Comparison of ENCODE assay signal across 8 cellular contexts in the genomic region with DNA sequence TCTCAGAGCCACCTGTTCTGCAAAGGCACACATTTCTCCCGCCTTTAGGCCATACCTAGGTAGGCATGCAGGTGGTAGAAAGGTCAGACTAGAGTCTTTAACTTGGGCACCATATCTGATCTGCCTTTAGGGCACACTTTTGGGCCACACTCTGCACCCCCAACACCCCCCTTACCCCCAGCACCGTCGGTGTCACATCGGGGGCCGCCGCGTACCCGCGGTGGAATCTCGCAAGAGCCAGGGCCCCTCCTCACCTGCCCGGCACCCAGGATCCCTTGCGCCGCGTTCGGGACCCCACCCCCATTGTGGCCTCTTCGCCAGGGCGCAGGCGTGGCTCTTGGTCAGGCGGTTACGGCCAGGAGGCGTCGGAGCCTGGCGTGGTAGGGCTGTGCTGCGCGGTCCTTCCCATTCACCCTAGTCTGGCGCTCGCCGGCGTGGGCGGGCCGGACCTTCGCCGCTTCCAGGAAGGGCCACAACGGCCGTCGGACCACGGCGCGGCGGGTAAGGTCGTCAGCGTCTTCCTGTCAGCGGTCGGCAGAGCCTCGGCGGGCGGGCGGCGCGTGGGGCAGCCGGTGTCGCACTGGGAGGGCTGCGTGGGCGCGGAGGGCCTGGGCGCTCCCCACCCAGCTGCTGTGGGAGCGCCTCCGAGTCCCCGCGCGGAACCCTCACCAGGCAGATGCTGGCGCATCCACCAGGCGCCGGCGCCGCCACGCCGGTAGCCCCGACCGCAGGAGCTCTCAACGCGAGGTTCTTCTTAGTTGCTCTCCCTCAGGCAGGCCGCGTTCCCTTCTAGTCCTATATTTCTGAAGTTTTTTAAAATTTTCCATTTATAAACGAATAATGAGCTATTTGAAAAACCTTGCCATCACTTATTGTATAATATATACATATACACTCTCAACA. TPM values are rescaled to one million over a fixed set of nuclear protein-coding genes. Genes with fewer than 3 reads are reported as not detected.
DNase-seq lines count a peak whose midpoint lies in the region; TF ChIP-seq lines count a peak whose summit lies in the region.

A gene (plus strand): TSS at position 341 of the 903 bp plus-strand sequence. CDS start 23,028 bp downstream, outside the sequence.

- H3K36me3 Mint-ChIP-seq in immature natural killer cell: peaks cover 5 to 14% (median 8%) of the 10 kb centered on the region in 3 donors

- H3K4me1 ChIP-seq in Peyer's patch: no peaks in the 10 kb centered on the region
- no peaks in the 10 kb centered on the region for H3K4me1 ChIP-seq in breast epithelium

- DNase-seq in ACHN (peak; percentile 92), HuH-7 (ENCODE audit: low spot score) (peak; percentile 91), Peyer's patch (peak in 2 of 3 donors; percentile 65 to 68), breast epithelium (ENCODE audit: low spot score in 2 of 2) (peak; percentile 49 to 80), immature natural killer cell (peak; percentile 26 to 38 (median 37)), cortex of kidney (lab: John Stamatoyannopoulos, UW) (no peak)

- TF ChIP-seq POLR2A in Peyer's patch (IDR thresholded peaks at IDR 0.05) (no peak), breast epithelium (IDR thresholded peaks at IDR 0.05) (peak; percentile 19)

- H3K27me3 Mint-ChIP-seq in immature natural killer cell (ENCODE audit: low read depth in 3 of 3): peaks cover 6 to 26% (median 12%) of the 10 kb centered on the region in 3 donors

- H3K27me3 ChIP-seq in Peyer's patch (no peaks in the 10 kb centered on the region), breast epithelium (no peaks in the 10 kb centered on the region)

- H3K36me3 ChIP-seq in Peyer's patch (no peaks in the 10 kb centered on the region), breast epithelium (no peaks in the 10 kb centered on the region)

- intact Hi-C loops in breast epithelium (cut with DNase I; ENCODE audit: low total_unique reads): no loop called here

- H3K4me3 Mint-ChIP-seq in immature natural killer cell: peak within 1 kb of the TSS; percentile 61 to 81 (median 71)

- no peak within 1 kb of the TSS for H3K27ac ChIP-seq in Peyer's patch
- peak within 1 kb of the TSS; percentile 76 to 87 for H3K27ac ChIP-seq in breast epithelium
- peak within 1 kb of the TSS in 13 of 21 experiments; percentile 1 to 71 (median 47) for H3K27ac ChIP-seq in skin epidermis

- peaks cover 0 to 4% of the 10 kb centered on the region in 2 donors for H3K4me1 Mint-ChIP-seq in immature natural killer cell

- H3K27ac Mint-ChIP-seq in immature natural killer cell: no peak within 1 kb of the TSS

- H3K9me3 ChIP-seq in Peyer's patch: peaks cover 0 to 8% (median 0%) of the 10 kb centered on the region in 4 donors
- peaks cover 4 to 23% of the 10 kb centered on the region in 2 donors for H3K9me3 ChIP-seq in breast epithelium

- peaks cover 14 to 32% (median 25%) of the 10 kb centered on the region in 6 donors for H3K9me3 Mint-ChIP-seq in immature natural killer cell

- H3K4me3 ChIP-seq in GM12875 (ENCODE audit: low read depth, low read length): peak within 1 kb of the TSS; percentile 15
- peak within 1 kb of the TSS; percentile 27 to 62 (median 46) for H3K4me3 ChIP-seq in Peyer's patch
- H3K4me3 ChIP-seq in breast epithelium: peak within 1 kb of the TSS; percentile 51 to 71 (median 68)
- H3K4me3 ChIP-seq in skin epidermis: peak within 1 kb of the TSS; percentile 35 to 55 (median 47)

- in situ Hi-C loops in ACHN (cut with HindIII; ENCODE audit: low pct_ligation_motif_present, low pct_unique_long_range_greater_than_20kb, low sequenced_read_pairs): no loop called here

- TF ChIP-seq CTCF in GM12875 (IDR thresholded peaks at IDR 0.05; ENCODE audit: borderline replicate concordance, insufficient read depth, low read depth, low read length) (no peak), Peyer's patch (IDR thresholded peaks at IDR 0.05) (no peak), breast epithelium (IDR thresholded peaks at IDR 0.05) (no peak)

RNA-seq across cellular contexts. Expression of the gene that starts here (rescaled TPM):
- total RNA-seq in Peyer's patch (10 to 100 TPM in 1 of 4 donors, 1 to 10 TPM in 3; 6.5 to 11.0 (median 7.4) TPM), breast epithelium (10 to 100 TPM in 2 of 3 donors, 1 to 10 TPM in 1; 6.1 to 38.6 (median 23.9) TPM)
- polyA plus RNA-seq in immature natural killer cell: 1 to 10 TPM in 2 of 3 donors, under 1 TPM in 1; 0.14 to 2.3 (median 1.4) TPM

Comparison
In these comparisons a context has a peak if more than half of its experiments do, and no peak if none do; other contexts are left out.
1. H3K4me3 ChIP-seq: peak in every context shown above with its lines; median percentile 68 in breast epithelium; 47 in skin epidermis; 46 in Peyer's patch; 15 in GM12875.
2. H3K27ac ChIP-seq: peak in breast epithelium (2 of 2) and skin epidermis (13 of 21); none in Peyer's patch (0 of 4).